ENCODE assay signal across 16 cellular contexts in the genomic region with DNA sequence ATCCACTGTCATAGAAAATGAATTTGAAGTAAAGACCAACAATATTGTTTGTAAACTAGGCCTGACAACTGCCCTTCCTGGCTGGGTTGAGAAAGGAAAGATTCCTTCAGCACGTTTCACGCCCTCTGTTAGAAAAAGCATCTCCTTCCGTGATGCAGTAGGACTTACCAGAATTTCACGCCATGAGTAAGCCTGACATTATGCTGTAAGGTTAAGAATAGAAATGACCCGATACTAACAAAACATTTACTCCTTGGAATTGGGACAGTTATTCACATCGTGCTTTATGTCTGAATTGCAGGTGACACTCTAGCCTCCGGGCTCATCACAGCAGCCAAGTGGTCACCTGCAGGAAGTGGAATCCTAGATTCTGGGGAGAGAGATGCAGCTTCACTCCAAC. TPM values are rescaled to one million over a fixed set of nuclear protein-coding genes. Genes with fewer than 3 reads are reported as not detected.
DNase-seq lines count a peak whose midpoint lies in the region; ATAC-seq, FAIRE-seq and TF ChIP-seq lines count a peak whose summit lies in the region.
"Had no signal": no experiment of that assay in that cellular context is flagged by ENCODE, and none has a peak within 500 bp of the region (broad histone marks: within the 10 kb centered on the region; RNA-seq: fewer than 3 reads in every experiment).

No MANE protein-coding gene starts in this region.

- H3K9me3 Mint-ChIP-seq in natural killer cell treated with Interleukin-12 subunit alpha and Interleukin-12 subunit beta and Interleukin-15 and Interleukin-18, amount 100 ng/mL, for 72 hours = peaks cover 7% of the 10 kb centered on the region
- H3K9me3 Mint-ChIP-seq in WTC11 = peaks cover 8% of the 10 kb centered on the region
- H3K9me3 Mint-ChIP-seq: activated T-cell treated with anti-CD3 and anti-CD28 coated beads, Interleukin-2, amount 50 U/mL, for 4 hours had no signal

- peak overlapping the region; percentile 87 for H3K56ac ChIP-seq in IMR-90 (ENCODE audit: extremely low read depth, insufficient read depth, low read length)

- no peaks in the 10 kb centered on the region; a peak in 1 of 4 replicates for H3K79me1 ChIP-seq in IMR-90 (ENCODE audit: low read depth in 1 of 2, low read length in 2 of 2)

- H2AK9ac ChIP-seq in IMR-90 (replicated peaks; ENCODE audit: low read depth, low read length, poor library complexity) = no peak overlapping the region

- POLR2A ChIA-PET in IMR-90 (lab: Charles Lee; ENCODE audit: unreplicated experiment) = no interaction called here
- POLR2A ChIA-PET in WTC11 (lab: Charles Lee) = no interaction called here

- peak overlapping the region; percentile 81 for H2BK20ac ChIP-seq in IMR-90 (ENCODE audit: low read depth, low read length)

- no peak for TF ChIP-seq RAD21 in IMR-90 (IDR thresholded peaks at IDR 0.05; ENCODE audit: low read length)

- peak overlapping the region; percentile 45; the same call in 1 of the 2 replicates for H2AK5ac ChIP-seq in IMR-90 (ENCODE audit: low read depth, low read length)

- CTCF ChIA-PET in IMR-90 (lab: Yijun Ruan, JAX) = no interaction called here
- CTCF ChIA-PET in WTC11 (lab: Charles Lee) = no interaction called here

- H3K4ac ChIP-seq in IMR-90 (ENCODE audit: low read depth, low read length) = peak overlapping the region; percentile 64

- no TSS peak for BruUV-seq in IMR-90 (replicated peaks; lab: Mats Ljungman, UMichigan)

- peak overlapping the region; percentile 87 for H3K4me2 ChIP-seq in IMR-90 (ENCODE audit: low read depth, low read length)
- no peak overlapping the region for H3K4me2 ChIP-seq in keratinocyte (ENCODE audit: control insufficient read depth, extremely low read depth, insufficient read depth, low read depth, low read length)

- H3K4me3 Mint-ChIP-seq in natural killer cell treated with Interleukin-12 subunit alpha and Interleukin-12 subunit beta and Interleukin-15 and Interleukin-18, amount 100 ng/mL, for 72 hours = no peak overlapping the region
- no peak overlapping the region for H3K4me3 Mint-ChIP-seq in WTC11
- H3K4me3 Mint-ChIP-seq: activated T-cell treated with anti-CD3 and anti-CD28 coated beads, Interleukin-2, amount 50 U/mL, for 4 hours; memory B cell had no signal

- ATAC-seq in IMR-90 (ENCODE audit: low read depth) (peak; percentile 55), HG02763 (IDR thresholded peaks at IDR 0.05; ENCODE audit: unreplicated experiment) (no peak), WTC11 (no peak)
- ATAC-seq in natural killer cell treated with Interleukin-12 subunit alpha and Interleukin-12 subunit beta and Interleukin-15 and Interleukin-18, amount 100 ng/mL, for 72 hours = no peak
- ATAC-seq: activated T-cell treated with anti-CD3 and anti-CD28 coated beads, Interleukin-2, amount 50 U/mL, for 4 hours had no signal

- H3K9ac ChIP-seq in IMR-90 (ENCODE audit: low read depth, low read length) = peak overlapping the region; percentile 52
- no peak overlapping the region for H3K9ac ChIP-seq in keratinocyte (ENCODE audit: control insufficient read depth, extremely low read depth, insufficient read depth, low read length)

- H3K9me1 ChIP-seq in IMR-90 (ENCODE audit: insufficient read depth, low read length) (peaks cover 6% of the 10 kb centered on the region; the same call in 1 of the 2 replicates), keratinocyte (ENCODE audit: control insufficient read depth, extremely low read depth, insufficient read depth, low read length) (no peaks in the 10 kb centered on the region)

- TF ChIP-seq CTCF in IMR-90 (conservative IDR thresholded peaks at IDR 0.05; ENCODE audit: low read depth, low read length) (no peak), keratinocyte (optimal IDR thresholded peaks at IDR 0.05 in 1 of 3, IDR thresholded peaks at IDR 0.05 in 1 of 3, conservative IDR thresholded peaks at IDR 0.05 in 1 of 3; ENCODE audit: extremely low read depth in 1 of 3, insufficient read depth in 2 of 3, low read length in 3 of 3) (no peak), WTC11 (IDR thresholded peaks at IDR 0.05) (no peak)

- DNase-seq in COLO668 (lab: John Stamatoyannopoulos, UW; ENCODE audit: unreplicated experiment) (peak; percentile 55), IMR-90 (peak; percentile 93), amniotic epithelial cell (ENCODE audit: low read depth) (peak; percentile 76), keratinocyte (ENCODE audit: low read depth, low spot score) (no peak), WTC11 (ENCODE audit: low spot score) (no peak)
- no peak for DNase-seq in natural killer cell treated with Interleukin-12 subunit alpha and Interleukin-12 subunit beta and Interleukin-15 and Interleukin-18, amount 100 ng/mL, for 72 hours (ENCODE audit: low spot score)
- no peak for DNase-seq in effector memory CD4-positive, alpha-beta T cell
- DNase-seq: activated T-cell treated with anti-CD3 and anti-CD28 coated beads, Interleukin-2, amount 50 U/mL, for 4 hours; cerebellar nuclear complex; NCI-H1694; OCI-M1 had no signal

- H3K27ac ChIP-seq in IMR-90 (ENCODE audit: insufficient read depth, low read length) = peak overlapping the region; percentile 89
- H3K27ac ChIP-seq in keratinocyte (ENCODE audit: control insufficient read depth, insufficient read depth, low read length) = no peak overlapping the region
- no peak overlapping the region for H3K27ac ChIP-seq in effector memory CD4-positive, alpha-beta T cell (ENCODE audit: insufficient read depth, low read length, poor library complexity, severe bottlenecking)
- H3K27ac ChIP-seq: tibial nerve had no signal

- H4K5ac ChIP-seq in IMR-90 (ENCODE audit: low read depth, low read length) = peak overlapping the region; percentile 71

- peak overlapping the region; percentile 11 for H3K14ac ChIP-seq in IMR-90 (replicated peaks; ENCODE audit: low read depth, low read length)

- H3K4me1 ChIP-seq in IMR-90 (ENCODE audit: control insufficient read depth, insufficient read depth, low read length) = peaks cover 14% of the 10 kb centered on the region
- peaks cover 19% of the 10 kb centered on the region for H3K4me1 ChIP-seq in keratinocyte (ENCODE audit: control insufficient read depth, extremely low read depth, insufficient read depth, low read length)
- no peaks in the 10 kb centered on the region for H3K4me1 ChIP-seq in effector memory CD4-positive, alpha-beta T cell (ENCODE audit: control insufficient read depth, insufficient read depth, low read length, poor library complexity, severe bottlenecking)

- H3K4me1 Mint-ChIP-seq in natural killer cell treated with Interleukin-12 subunit alpha and Interleukin-12 subunit beta and Interleukin-15 and Interleukin-18, amount 100 ng/mL, for 72 hours (ENCODE audit: low read depth in 2 of 2) = peaks cover 14 to 15% of the 10 kb centered on the region in 2 donors
- H3K4me1 Mint-ChIP-seq in WTC11 = peaks cover 10% of the 10 kb centered on the region

- peak overlapping the region; percentile 43 for H3K23ac ChIP-seq in IMR-90 (ENCODE audit: low read depth, low read length)

- peak overlapping the region; percentile 67 to 92 for H4K8ac ChIP-seq in IMR-90 (ENCODE audit: low read depth in 2 of 2, low read length in 2 of 2)

- H2BK120ac ChIP-seq in IMR-90 (ENCODE audit: low read depth, low read length) = peak overlapping the region; percentile 98

- H3K4me3 ChIP-seq in IMR-90 (ENCODE audit: insufficient read depth, low read depth, low read length) (peak overlapping the region; percentile 2; the same call in 1 of the 2 replicates), keratinocyte (ENCODE audit: control insufficient read depth in 2 of 3, extremely low read depth in 1 of 3, insufficient read depth in 2 of 3, low read depth in 1 of 3, low read length in 3 of 3) (no peak overlapping the region)
- no peak overlapping the region for H3K4me3 ChIP-seq in effector memory CD4-positive, alpha-beta T cell (ENCODE audit: insufficient read depth, low read depth, low read length, poor library complexity, severe bottlenecking)
- H3K4me3 ChIP-seq: tibial nerve had no signal

- no peaks in the 10 kb centered on the region; the same call in 1 of the 2 replicates for H4K20me1 ChIP-seq in IMR-90 (ENCODE audit: insufficient read depth, low read length)
- no peaks in the 10 kb centered on the region for H4K20me1 ChIP-seq in keratinocyte (ENCODE audit: control insufficient read depth, extremely low read depth, insufficient read depth, low read length)

- peak overlapping the region; percentile 100 for H2BK5ac ChIP-seq in IMR-90 (ENCODE audit: low read depth, low read length, poor library complexity, severe bottlenecking)

- FAIRE-seq in keratinocyte (lab: Jason Lieb, UNC) = peak; percentile 67
- FAIRE-seq: TTC549 had no signal

- peaks cover 10% of the 10 kb centered on the region for H3K36me3 Mint-ChIP-seq in natural killer cell treated with Interleukin-12 subunit alpha and Interleukin-12 subunit beta and Interleukin-15 and Interleukin-18, amount 100 ng/mL, for 72 hours
- peaks cover 5% of the 10 kb centered on the region; the same call in 1 of the 2 replicates for H3K36me3 Mint-ChIP-seq in WTC11
- H3K36me3 Mint-ChIP-seq: memory B cell had no signal

- no peaks in the 10 kb centered on the region for H3K36me3 ChIP-seq in IMR-90 (ENCODE audit: control insufficient read depth, insufficient read depth, low read length)
- H3K36me3 ChIP-seq in keratinocyte (ENCODE audit: control insufficient read depth in 2 of 2, extremely low read depth in 1 of 2, insufficient read depth in 2 of 2, low read length in 2 of 2) = no peaks in the 10 kb centered on the region
- H3K36me3 ChIP-seq in effector memory CD4-positive, alpha-beta T cell (ENCODE audit: control insufficient read depth, insufficient read depth, low read length) = no peaks in the 10 kb centered on the region
- H3K36me3 ChIP-seq: tibial nerve had no signal

- TF ChIP-seq POLR2A in IMR-90 (IDR thresholded peaks at IDR 0.05; ENCODE audit: low read depth, low read length) = no peak; the same call in none of the 2 replicates

- intact Hi-C loops in IMR-90 (cut with micrococcal nuclease) = loop anchor here (2.0 kb wide), 2 partner anchors 30 to 86 kb away; no protein-coding TSS in a partner anchor

- peaks cover 9 to 11% of the 10 kb centered on the region in 2 donors for H3K27me3 Mint-ChIP-seq in natural killer cell treated with Interleukin-12 subunit alpha and Interleukin-12 subunit beta and Interleukin-15 and Interleukin-18, amount 100 ng/mL, for 72 hours
- no peaks in the 10 kb centered on the region for H3K27me3 Mint-ChIP-seq in WTC11 (ENCODE audit: low read depth)

- H3K18ac ChIP-seq in IMR-90 (ENCODE audit: low read depth, low read length) = peak overlapping the region; percentile 79

- H2AFZ ChIP-seq in IMR-90 (replicated peaks; ENCODE audit: low read length, poor library complexity) (no peak overlapping the region), keratinocyte (ENCODE audit: control insufficient read depth, low read length) (no peak overlapping the region)

- in situ Hi-C loops in IMR-90 (cut with MboI; ENCODE audit: low sequenced_read_pairs) = no loop called here

- no CpG with 5 or more reads among the region's 7 CpGs for WGBS in IMR-90 (ENCODE audit: extremely low coverage in 2 of 2, insufficient read length in 1 of 2), 2 experiments

- no peak overlapping the region for H3K27ac Mint-ChIP-seq in natural killer cell treated with Interleukin-12 subunit alpha and Interleukin-12 subunit beta and Interleukin-15 and Interleukin-18, amount 100 ng/mL, for 72 hours
- H3K27ac Mint-ChIP-seq in WTC11 = no peak overlapping the region
- H3K27ac Mint-ChIP-seq: memory B cell had no signal

- H2BK15ac ChIP-seq in IMR-90 (ENCODE audit: low read depth, low read length) = peak overlapping the region; percentile 26; the same call in 1 of the 3 replicates

- H3K9me3 ChIP-seq in IMR-90 (ENCODE audit: control insufficient read depth, insufficient read depth, low read length) (no peaks in the 10 kb centered on the region), keratinocyte (ENCODE audit: control insufficient read depth, low read depth, low read length) (no peaks in the 10 kb centered on the region)
- H3K9me3 ChIP-seq in effector memory CD4-positive, alpha-beta T cell (ENCODE audit: control insufficient read depth, low read length) = no peaks in the 10 kb centered on the region
- H3K9me3 ChIP-seq: tibial nerve had no signal

- H3K27me3 ChIP-seq in IMR-90 (ENCODE audit: control insufficient read depth, insufficient read depth, low read length) = no peaks in the 10 kb centered on the region
- no peaks in the 10 kb centered on the region for H3K27me3 ChIP-seq in keratinocyte (ENCODE audit: control insufficient read depth, extremely low read depth, insufficient read depth, low read length)
- no peaks in the 10 kb centered on the region for H3K27me3 ChIP-seq in effector memory CD4-positive, alpha-beta T cell (replicated peaks; ENCODE audit: control insufficient read depth, insufficient read depth, low read length, poor library complexity, severe bottlenecking)
- H3K27me3 ChIP-seq: tibial nerve had no signal

- H3K79me2 ChIP-seq in keratinocyte (ENCODE audit: control insufficient read depth, insufficient read depth, low read length) = no peaks in the 10 kb centered on the region

- dilution Hi-C loops in IMR-90 (cut with HindIII; ENCODE audit: low sequenced_read_pairs, unreplicated experiment) = no loop called here
- dilution Hi-C loops in keratinocyte (cut with MboI; ENCODE audit: extremely low pct_ligation_motif_present, low sequenced_read_pairs) = no loop called here

- H4K91ac ChIP-seq in IMR-90 (ENCODE audit: insufficient read depth, low read depth, low read length) = peak overlapping the region; percentile 94

RNA-seq across cellular contexts. Expression of a gene that starts 17.6 kb away (rescaled TPM):
- under 0.01 and 0.18 TPM in 2 replicates for total RNA-seq in IMR-90 (2012; rRNA removed)
- polyA plus RNA-seq in IMR-90 (2012; rRNA removed) = 0.10 and 0.74 TPM in 2 replicates
- 0.33 and 0.42 TPM in 2 replicates for polyA plus RNA-seq in IMR-90 (2012; cell fraction: cytosol; rRNA removed)
- polyA plus RNA-seq in IMR-90 (2012; cell fraction: nucleus; rRNA removed; ENCODE audit: low replicate concordance) = 0.50 and 1.2 TPM in 2 replicates
- not detected in 3 replicates for polyA plus RNA-seq in keratinocyte
- polyA plus RNA-seq in keratinocyte (2011; ENCODE audit: low read depth) = not detected
- not detected in 2 replicates for polyA plus RNA-seq in keratinocyte (2011; cell fraction: cytosol; rRNA removed)
- polyA plus RNA-seq in keratinocyte (2011; cell fraction: nucleus; rRNA removed) = not detected in 2 replicates
- not detected in 2 replicates for polyA plus RNA-seq in keratinocyte (2012; ENCODE audit: low replicate concordance)
- not detected in 3 replicates for polyA minus RNA-seq in keratinocyte
- polyA minus RNA-seq in keratinocyte (2011; cell fraction: cytosol; rRNA and poly(A)+ RNA removed) = not detected
- polyA minus RNA-seq in keratinocyte (2011; cell fraction: nucleus; rRNA and poly(A)+ RNA removed) = not detected in 2 replicates
- total RNA-seq in natural killer cell treated with Interleukin-12 subunit alpha and Interleukin-12 subunit beta and Interleukin-15 and Interleukin-18, amount 100 ng/mL, for 72 hours = not detected
- 0.48 to 1.0 TPM (median 0.73 TPM) in 3 replicates for total RNA-seq in WTC11 (2021)
- total RNA-seq: activated T-cell treated with anti-CD3 and anti-CD28 coated beads, Interleukin-2, amount 50 U/mL, for 4 hours; pulmonary artery endothelial cell had no signal

Comparison
In these comparisons a context has a peak if more than half of its experiments do, and no peak if none do; other contexts are left out.
1. DNase-seq: peak in COLO668 (single experiment), IMR-90 (single experiment) and amniotic epithelial cell (single experiment); none in keratinocyte (single experiment), natural killer cell treated with Interleukin-12 subunit alpha and Interleukin-12 subunit beta and Interleukin-15 and Interleukin-18, amount 100 ng/mL, for 72 hours (single experiment), effector memory CD4-positive, alpha-beta T cell (0 of 3) and WTC11 (single experiment).